ENCODE assay signal across 17 cellular contexts in genomic region chr14:55706341-55706684, GRCh38.
"Had no signal": no experiment of that assay in that cellular context is flagged by ENCODE, and none has a peak within 500 bp of the region (broad histone marks: within the 10 kb centered on the region; RNA-seq: fewer than 3 reads in every experiment).

No MANE protein-coding gene starts in this region.

- H3K27me3 ChIP-seq: cardiac muscle cell, upper lobe of left lung had no signal

- H3K9me3 ChIP-seq: thoracic aorta, upper lobe of left lung had no signal

- DNase-seq: activated B cell treated with CpG ODN at 0.5 μM for 24 hours; activated CD4-positive, alpha-beta memory T cell treated with anti-CD3 and anti-CD28 coated beads, Interleukin-2, amount 10 ng/mL, durations not matched to agents 7 days and 5 days; activated CD4-positive, alpha-beta T cell treated with anti-CD3 and anti-CD28 coated beads for 48 hours; activated CD8-positive, alpha-beta memory T cell treated with anti-CD3 and anti-CD28 coated beads, Interleukin-2, amount 10 ng/mL, durations not matched to agents 7 days and 5 days; dermis blood vessel endothelial cell; effector memory CD4-positive, alpha-beta T cell; left cardiac atrium; midbrain; occipital lobe; posterior cingulate gyrus; retina; stimulated activated CD4-positive, alpha-beta T cell treated with anti-CD3 and anti-CD28 coated beads, Interleukin-2, amount 100 ng/mL, for 48 hours; T-helper 2 cell had no signal

- H3K27ac ChIP-seq: cardiac muscle cell, thoracic aorta had no signal

- H3K27ac Mint-ChIP-seq: activated B cell treated with CpG ODN at 0.5 μM for 24 hours; activated CD4-positive, alpha-beta memory T cell treated with anti-CD3 and anti-CD28 coated beads, Interleukin-2, amount 10 ng/mL, durations not matched to agents 7 days and 5 days; activated CD8-positive, alpha-beta memory T cell treated with anti-CD3 and anti-CD28 coated beads, Interleukin-2, amount 10 ng/mL, durations not matched to agents 7 days and 5 days; activated naive CD8-positive, alpha-beta T cell had no signal

- H3K36me3 Mint-ChIP-seq: activated CD8-positive, alpha-beta memory T cell treated with anti-CD3 and anti-CD28 coated beads, Interleukin-2, amount 10 ng/mL, durations not matched to agents 7 days and 5 days had no signal

- H3K36me3 ChIP-seq: cardiac muscle cell, thoracic aorta, upper lobe of left lung had no signal

- H3K4me3 ChIP-seq: cardiac muscle cell, thoracic aorta, upper lobe of left lung had no signal

- H3K4me3 Mint-ChIP-seq: activated B cell treated with CpG ODN at 0.5 μM for 24 hours; activated CD4-positive, alpha-beta memory T cell treated with anti-CD3 and anti-CD28 coated beads, Interleukin-2, amount 10 ng/mL, durations not matched to agents 7 days and 5 days; activated CD8-positive, alpha-beta memory T cell treated with anti-CD3 and anti-CD28 coated beads, Interleukin-2, amount 10 ng/mL, durations not matched to agents 7 days and 5 days; activated naive CD8-positive, alpha-beta T cell had no signal

- H3K9me3 Mint-ChIP-seq: activated CD4-positive, alpha-beta memory T cell treated with anti-CD3 and anti-CD28 coated beads, Interleukin-2, amount 10 ng/mL, durations not matched to agents 7 days and 5 days had no signal

- H3K4me1 Mint-ChIP-seq: activated CD4-positive, alpha-beta memory T cell treated with anti-CD3 and anti-CD28 coated beads, Interleukin-2, amount 10 ng/mL, durations not matched to agents 7 days and 5 days; activated CD8-positive, alpha-beta memory T cell treated with anti-CD3 and anti-CD28 coated beads, Interleukin-2, amount 10 ng/mL, durations not matched to agents 7 days and 5 days had no signal

- ATAC-seq: activated CD8-positive, alpha-beta memory T cell treated with anti-CD3 and anti-CD28 coated beads, Interleukin-2, amount 10 ng/mL, durations not matched to agents 7 days and 5 days; left cardiac atrium had no signal
